8 cellular contexts compared by ENCODE assay signal in the genomic region with DNA sequence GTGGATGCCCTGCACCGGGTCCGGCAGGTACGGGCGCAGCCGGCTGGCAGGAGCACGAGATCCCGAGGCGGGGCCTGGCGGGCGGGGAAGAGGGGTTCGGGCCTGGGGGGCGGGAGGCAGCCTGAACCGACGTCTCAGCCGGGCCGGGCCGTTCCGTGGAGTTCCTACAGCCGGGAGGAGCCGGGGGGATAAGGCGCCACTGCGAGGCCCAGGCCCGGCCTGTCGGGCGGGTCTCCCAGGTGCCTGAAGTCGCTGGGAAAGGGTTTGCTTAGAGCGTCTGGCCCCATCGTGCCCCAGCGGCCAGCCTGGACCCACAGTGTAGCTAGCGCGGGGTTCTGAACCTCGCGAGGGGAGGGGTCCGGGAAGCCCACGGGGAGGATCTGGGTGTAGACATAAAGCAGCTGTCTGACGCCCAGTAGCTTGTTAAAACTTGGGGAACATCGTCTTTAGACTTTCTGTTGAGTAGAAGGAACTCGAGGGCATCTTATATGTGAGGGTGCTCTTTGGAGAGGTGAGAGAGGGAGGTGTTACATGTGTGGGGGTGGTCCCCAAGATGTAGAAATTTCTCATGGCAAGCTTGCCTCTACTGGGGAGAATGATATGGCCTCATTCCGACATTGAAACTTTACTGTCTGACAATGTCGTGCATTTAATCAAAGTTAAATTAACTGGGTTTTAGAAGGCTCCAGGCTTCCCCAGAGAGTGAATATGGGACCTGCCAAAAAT. TPM values are rescaled to one million over a fixed set of nuclear protein-coding genes. Genes with fewer than 3 reads are reported as not detected.
DNase-seq lines count a peak whose midpoint lies in the region; ATAC-seq, FAIRE-seq and TF ChIP-seq lines count a peak whose summit lies in the region.

No MANE protein-coding gene starts in this region.

- H3K4me1 Mint-ChIP-seq in T-helper 17 cell: peaks cover 33% of the 10 kb centered on the region

- H3K4me3 ChIP-seq in pancreas: peak overlapping the region; percentile 86 to 100 (median 99)

- in situ Hi-C loops in GM13977 (cut with MboI; ENCODE audit: low pct_unique_long_range_greater_than_20kb, low sequenced_read_pairs, unreplicated experiment): no loop called here

- no peaks in the 10 kb centered on the region for H3K36me3 Mint-ChIP-seq in T-helper 17 cell (ENCODE audit: low read depth)

- peaks cover 4% of the 10 kb centered on the region for H3K4me1 ChIP-seq in foreskin keratinocyte
- peaks cover 4 to 30% (median 12%) of the 10 kb centered on the region in 3 donors for H3K4me1 ChIP-seq in pancreas

- H3K9me3 ChIP-seq in T-helper 17 cell (ENCODE audit: control insufficient read depth, low read length, poor library complexity, severe bottlenecking): no peaks in the 10 kb centered on the region
- H3K9me3 ChIP-seq in pancreas: no peaks in the 10 kb centered on the region

- peak overlapping the region; percentile 90 for H3K4me3 Mint-ChIP-seq in T-helper 17 cell

- no peaks in the 10 kb centered on the region for H3K36me3 ChIP-seq in pancreas

- H3K27me3 ChIP-seq in foreskin keratinocyte (no peaks in the 10 kb centered on the region), pancreas (no peaks in the 10 kb centered on the region)

- H3K27ac ChIP-seq in foreskin keratinocyte: peak overlapping the region; percentile 66
- peak overlapping the region; percentile 73 to 87 (median 81) for H3K27ac ChIP-seq in pancreas

- no peak for DNase-seq in T-helper 17 cell
- DNase-seq in foreskin keratinocyte: no peak
- DNase-seq in pancreas: no peak
- no peak for DNase-seq in GM13977 (ENCODE audit: low spot score)
- no peak for DNase-seq in DMS79 (lab: John Stamatoyannopoulos, UW)
- no peak for DNase-seq in activated CD4-positive, CD25-positive, alpha-beta regulatory T cell treated with anti-CD3 and anti-CD28 coated beads, Interleukin-2, amount 50 U/mL, for 72 hours

- ATAC-seq in GM18519 (IDR thresholded peaks at IDR 0.05; ENCODE audit: low FRiP score, unreplicated experiment): peak; percentile 6
- peak; percentile 34 for ATAC-seq in HG02852 (IDR thresholded peaks at IDR 0.05; ENCODE audit: unreplicated experiment)
- peak; percentile 51 for ATAC-seq in T-helper 17 cell
- ATAC-seq in foreskin keratinocyte: peak; percentile 43
- peak; percentile 9 to 32 (median 18) for ATAC-seq in pancreas

- intact Hi-C loops in pancreas (cut with DNase I): no loop called here

- WGBS in pancreas, 2 donors: 1% methylated on average over 34 to 40 of the region's 40 CpGs

- TF ChIP-seq CTCF in foreskin keratinocyte (conservative IDR thresholded peaks at IDR 0.05) (no peak), pancreas (IDR thresholded peaks at IDR 0.05) (no peak), GM13977 (IDR thresholded peaks at IDR 0.05; ENCODE audit: extremely low read depth, insufficient read depth, missing control alignments) (no peak)

- H3K27ac Mint-ChIP-seq in T-helper 17 cell: peak overlapping the region; percentile 67

- FAIRE-seq in pancreas (lab: Jason Lieb, UNC): no peak

- no peaks in the 10 kb centered on the region for H3K27me3 Mint-ChIP-seq in T-helper 17 cell

RNA-seq across cellular contexts. Expression of gene FUBP3, which starts 0.5 kb away (rescaled TPM):
- total RNA-seq in T-helper 17 cell: 10 to 100 TPM; 30.6 to 33.6 TPM
- total RNA-seq in foreskin keratinocyte: 43.9 and 50.6 TPM in 2 replicates
- 17.3 and 21.2 TPM in 2 replicates for polyA plus RNA-seq in foreskin keratinocyte
- 10 to 100 TPM; 17.0 to 25.9 (median 21.1) TPM for total RNA-seq in pancreas
- 10 to 100 TPM; 25.4 to 27.8 TPM for polyA plus RNA-seq in pancreas
